In genomic region chr22:34845391-34845790, GRCh38 we compare ENCODE assay signal across 22 cellular contexts.
"Had no signal": no experiment of that assay in that cellular context is flagged by ENCODE, and none has a peak within 500 bp of the region (broad histone marks: within the 10 kb centered on the region; RNA-seq: fewer than 3 reads in every experiment).

No MANE protein-coding gene starts in this region.

- H3K27me3 Mint-ChIP-seq: activated CD4-positive, alpha-beta T cell treated with anti-CD3 and anti-CD28 coated beads, Interleukin-2, amount 10 ng/mL, durations not matched to agents 24 days and 14 days had no signal

- H3K4me3 ChIP-seq: colonic mucosa, lower lobe of right lung, skin epidermis, tibial nerve, uterus had no signal

- H3K27ac ChIP-seq: colonic mucosa, lower lobe of right lung, skin epidermis, tibial nerve, uterus had no signal

- H3K36me3 ChIP-seq: colonic mucosa, lower lobe of right lung, tibial nerve, uterus had no signal

- H3K27ac Mint-ChIP-seq: activated CD4-positive, alpha-beta T cell treated with anti-CD3 and anti-CD28 coated beads, Interleukin-2, amount 10 ng/mL, durations not matched to agents 24 days and 14 days; activated CD8-positive, alpha-beta T cell treated with anti-CD3 and anti-CD28 coated beads for 36 hours; activated naive CD8-positive, alpha-beta T cell treated with anti-CD3 and anti-CD28 coated beads for 36 hours; activated T-helper 17 cell treated with anti-CD3 and anti-CD28 coated beads, Interleukin-2, amount 50 U/mL, for 72 hours; brain; nephron progenitor cell; stimulated activated naive CD8-positive, alpha-beta T cell treated with anti-CD3 and anti-CD28 coated beads, Interleukin-15, Interleukin-2, amounts not matched to agents 100 ng/mL and 50 ng/mL, for 24 hours; T-helper 2 cell treated with Interferon-gamma antibody and Interleukin-4, amounts not matched to agents 5 μg/mL and 100 μg/mL, for 36 hours had no signal

- ATAC-seq: activated CD8-positive, alpha-beta T cell treated with anti-CD3 and anti-CD28 coated beads for 36 hours; activated T-helper 17 cell treated with anti-CD3 and anti-CD28 coated beads, Interleukin-2, amount 50 U/mL, for 72 hours; esophagus mucosa; lower lobe of right lung had no signal

- DNase-seq: activated CD4-positive, alpha-beta T cell treated with anti-CD3 and anti-CD28 coated beads, Interleukin-2, amount 10 ng/mL, durations not matched to agents 24 days and 14 days; activated CD4-positive, CD25-positive, alpha-beta regulatory T cell; activated CD8-positive, alpha-beta T cell treated with anti-CD3 and anti-CD28 coated beads for 36 hours; activated naive CD4-positive, alpha-beta T cell; activated naive CD8-positive, alpha-beta T cell treated with anti-CD3 and anti-CD28 coated beads for 36 hours; activated T-cell treated with anti-CD3 and anti-CD28 coated beads, Interleukin-2, amount 50 U/mL, for 1 hour; colonic mucosa; effector CD4-positive, alpha-beta T cell; hippocampal formation; islet precursor cell; lower lobe of right lung; nephron progenitor cell; stimulated activated CD4-positive, alpha-beta T cell treated with anti-CD3 and anti-CD28 coated beads, Interleukin-15, amount 100 ng/mL, for 24 hours; stimulated activated CD4-positive, alpha-beta T cell treated with anti-CD3 and anti-CD28 coated beads, Interleukin-2, amount 100 ng/mL, for 48 hours; uterus had no signal

- H3K27me3 ChIP-seq: colonic mucosa, tibial nerve, uterus had no signal

- H3K9me3 ChIP-seq: colonic mucosa, lower lobe of right lung, tibial nerve, uterus had no signal

- H3K4me3 Mint-ChIP-seq: activated CD4-positive, alpha-beta T cell treated with anti-CD3 and anti-CD28 coated beads, Interleukin-2, amount 10 ng/mL, durations not matched to agents 24 days and 14 days; activated CD8-positive, alpha-beta T cell treated with anti-CD3 and anti-CD28 coated beads for 36 hours; activated naive CD8-positive, alpha-beta T cell treated with anti-CD3 and anti-CD28 coated beads for 36 hours; activated T-helper 17 cell treated with anti-CD3 and anti-CD28 coated beads, Interleukin-2, amount 50 U/mL, for 72 hours; brain; nephron progenitor cell; stimulated activated naive CD8-positive, alpha-beta T cell treated with anti-CD3 and anti-CD28 coated beads, Interleukin-15, Interleukin-2, amounts not matched to agents 100 ng/mL and 50 ng/mL, for 24 hours; T-helper 2 cell treated with Interferon-gamma antibody and Interleukin-4, amounts not matched to agents 5 μg/mL and 100 μg/mL, for 36 hours had no signal

- H3K4me1 Mint-ChIP-seq: activated T-helper 17 cell treated with anti-CD3 and anti-CD28 coated beads, Interleukin-2, amount 50 U/mL, for 72 hours had no signal

- H3K4me1 ChIP-seq: colonic mucosa, lower lobe of right lung, tibial nerve, uterus had no signal

- H3K36me3 Mint-ChIP-seq: activated naive CD8-positive, alpha-beta T cell treated with anti-CD3 and anti-CD28 coated beads for 36 hours; brain had no signal
